1 cellular context compared by ENCODE assay signal in genomic region chr10:70115948-70116682, GRCh38.
TF ChIP-seq lines count a peak whose summit lies in the region.

No MANE protein-coding gene starts in this region.

TF ChIP-seq in HepG2, 621 proteins besides CTCF, POLR2A, EP300 and RAD21 (continued from another document):
- TF ChIP-seq NR2F2 (IDR thresholded peaks at IDR 0.05; ENCODE audit: borderline replicate concordance, low read depth) (no peak), KDM4B (CRISPR knock-in tag; IDR thresholded peaks at IDR 0.05) (no peak), HMGXB4 (CRISPR knock-in tag; IDR thresholded peaks at IDR 0.05; ENCODE audit: borderline replicate concordance in 1 of 2, low read depth in 1 of 2) (no peak), HOXA9 (CRISPR knock-in tag; IDR thresholded peaks at IDR 0.05; ENCODE audit: borderline replicate concordance) (no peak), TRIM24 (CRISPR knock-in tag; IDR thresholded peaks at IDR 0.05) (no peak), ZNF430 (CRISPR knock-in tag; IDR thresholded peaks at IDR 0.05) (no peak), ZSCAN25 (CRISPR knock-in tag; IDR thresholded peaks at IDR 0.05) (no peak), STAG1 (CRISPR knock-in tag; IDR thresholded peaks at IDR 0.05) (peak; percentile 67), NPAS2 (CRISPR knock-in tag; IDR thresholded peaks at IDR 0.05; ENCODE audit: borderline replicate concordance) (no peak), ARNTL (CRISPR knock-in tag; IDR thresholded peaks at IDR 0.05) (no peak), MAFF (IDR thresholded peaks at IDR 0.05; ENCODE audit: low read depth, low read length) (no peak), ZNF746 (CRISPR knock-in tag; IDR thresholded peaks at IDR 0.05) (no peak), FOSL2 (CRISPR knock-in tag; IDR thresholded peaks at IDR 0.05) (peak; percentile 24; the same call in 1 of the 2 replicates), NR0B2 (CRISPR knock-in tag; IDR thresholded peaks at IDR 0.05) (no peak), SKI (IDR thresholded peaks at IDR 0.05; ENCODE audit: partially characterized antibody) (no peak), ZNF350 (CRISPR knock-in tag; IDR thresholded peaks at IDR 0.05; ENCODE audit: borderline replicate concordance, low read depth) (no peak), SPEN (CRISPR knock-in tag; IDR thresholded peaks at IDR 0.05; ENCODE audit: low read depth) (no peak), SMAD1 (CRISPR knock-in tag; IDR thresholded peaks at IDR 0.05; ENCODE audit: borderline replicate concordance, low read depth) (0 out of 2 replicates have a peak, but pooled peaks have one; percentile 36), SALL1 (CRISPR knock-in tag; IDR thresholded peaks at IDR 0.05) (0 out of 2 replicates have a peak, but pooled peaks have one; percentile 18), TCF7 (IDR thresholded peaks at IDR 0.05; ENCODE audit: low read depth) (no peak), ZNF501 (CRISPR knock-in tag; IDR thresholded peaks at IDR 0.05) (peak; percentile 38; the same call in 1 of the 2 replicates), ZNF619 (CRISPR knock-in tag; IDR thresholded peaks at IDR 0.05) (0 out of 2 replicates have a peak, but pooled peaks have one; percentile 31), PRDM4 (CRISPR knock-in tag; IDR thresholded peaks at IDR 0.05; ENCODE audit: borderline replicate concordance) (no peak), ZFP91 (CRISPR knock-in tag; IDR thresholded peaks at IDR 0.05; ENCODE audit: borderline replicate concordance) (no peak; the same call in 1 of the 2 replicates)
- TF ChIP-seq, protein P1, sequence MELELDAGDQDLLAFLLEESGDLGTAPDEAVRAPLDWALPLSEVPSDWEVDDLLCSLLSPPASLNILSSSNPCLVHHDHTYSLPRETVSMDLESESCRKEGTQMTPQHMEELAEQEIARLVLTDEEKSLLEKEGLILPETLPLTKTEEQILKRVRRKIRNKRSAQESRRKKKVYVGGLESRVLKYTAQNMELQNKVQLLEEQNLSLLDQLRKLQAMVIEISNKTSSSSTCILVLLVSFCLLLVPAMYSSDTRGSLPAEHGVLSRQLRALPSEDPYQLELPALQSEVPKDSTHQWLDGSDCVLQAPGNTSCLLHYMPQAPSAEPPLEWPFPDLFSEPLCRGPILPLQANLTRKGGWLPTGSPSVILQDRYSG (CRISPR knock-in tag; IDR thresholded peaks at IDR 0.05) = no peak
- TF ChIP-seq, protein P2, sequence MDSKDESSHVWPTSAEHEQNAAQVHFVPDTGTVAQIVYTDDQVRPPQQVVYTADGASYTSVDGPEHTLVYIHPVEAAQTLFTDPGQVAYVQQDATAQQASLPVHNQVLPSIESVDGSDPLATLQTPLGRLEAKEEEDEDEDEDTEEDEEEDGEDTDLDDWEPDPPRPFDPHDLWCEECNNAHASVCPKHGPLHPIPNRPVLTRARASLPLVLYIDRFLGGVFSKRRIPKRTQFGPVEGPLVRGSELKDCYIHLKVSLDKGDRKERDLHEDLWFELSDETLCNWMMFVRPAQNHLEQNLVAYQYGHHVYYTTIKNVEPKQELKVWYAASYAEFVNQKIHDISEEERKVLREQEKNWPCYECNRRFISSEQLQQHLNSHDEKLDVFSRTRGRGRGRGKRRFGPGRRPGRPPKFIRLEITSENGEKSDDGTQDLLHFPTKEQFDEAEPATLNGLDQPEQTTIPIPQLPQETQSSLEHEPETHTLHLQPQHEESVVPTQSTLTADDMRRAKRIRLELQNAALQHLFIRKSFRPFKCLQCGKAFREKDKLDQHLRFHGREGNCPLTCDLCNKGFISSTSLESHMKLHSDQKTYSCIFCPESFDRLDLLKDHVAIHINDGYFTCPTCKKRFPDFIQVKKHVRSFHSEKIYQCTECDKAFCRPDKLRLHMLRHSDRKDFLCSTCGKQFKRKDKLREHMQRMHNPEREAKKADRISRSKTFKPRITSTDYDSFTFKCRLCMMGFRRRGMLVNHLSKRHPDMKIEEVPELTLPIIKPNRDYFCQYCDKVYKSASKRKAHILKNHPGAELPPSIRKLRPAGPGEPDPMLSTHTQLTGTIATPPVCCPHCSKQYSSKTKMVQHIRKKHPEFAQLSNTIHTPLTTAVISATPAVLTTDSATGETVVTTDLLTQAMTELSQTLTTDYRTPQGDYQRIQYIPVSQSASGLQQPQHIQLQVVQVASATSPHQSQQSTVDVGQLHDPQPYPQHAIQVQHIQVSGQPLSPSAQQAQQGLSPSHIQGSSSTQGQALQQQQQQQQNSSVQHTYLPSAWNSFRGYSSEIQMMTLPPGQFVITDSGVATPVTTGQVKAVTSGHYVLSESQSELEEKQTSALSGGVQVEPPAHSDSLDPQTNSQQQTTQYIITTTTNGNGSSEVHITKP (CRISPR knock-in tag; IDR thresholded peaks at IDR 0.05; ENCODE audit: low read depth) = no peak
- TF ChIP-seq, protein P3, sequence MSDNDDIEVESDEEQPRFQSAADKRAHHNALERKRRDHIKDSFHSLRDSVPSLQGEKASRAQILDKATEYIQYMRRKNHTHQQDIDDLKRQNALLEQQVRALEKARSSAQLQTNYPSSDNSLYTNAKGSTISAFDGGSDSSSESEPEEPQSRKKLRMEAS (IDR thresholded peaks at IDR 0.05) = 0 out of 2 replicates have a peak, but pooled peaks have one; percentile 9
